ENCODE assay signal across 8 cellular contexts in genomic region chr18:80246656-80247402, GRCh38. TPM values are rescaled to one million over a fixed set of nuclear protein-coding genes. Genes with fewer than 3 reads are reported as not detected.
A peak's percentile ranks its signal among the peaks of the same experiment; 100 is the strongest.
DNase-seq lines count a peak whose midpoint lies in the region; ATAC-seq and TF ChIP-seq lines count a peak whose summit lies in the region.

No MANE protein-coding gene starts in this region.

- peak overlapping the region; percentile 74 for H3K4me3 Mint-ChIP-seq in endothelial cell (ENCODE audit: unreplicated experiment)

- no peaks in the 10 kb centered on the region for H3K27me3 ChIP-seq in PC-3 (ENCODE audit: low read length)

- peak overlapping the region; percentile 90 for H3K4me3 ChIP-seq in PC-3 (ENCODE audit: low read length)

- no peaks in the 10 kb centered on the region for H3K36me3 ChIP-seq in PC-3 (ENCODE audit: low read depth, low read length)

- H4K20me1 ChIP-seq in PC-3 (ENCODE audit: low read length) = no peaks in the 10 kb centered on the region

- BruUV-seq in PC-3 (replicated peaks; lab: Mats Ljungman, UMichigan) = no TSS peak

- intact Hi-C loops in PC-3 (cut with micrococcal nuclease) = no loop called here

- peak; percentile 67 for DNase-seq in NCI-H2227 (lab: John Stamatoyannopoulos, UW; ENCODE audit: unreplicated experiment)
- DNase-seq in NCI-H2227 treated with DMSO at 0.1 percent for 48 hours (lab: John Stamatoyannopoulos, UW) = no peak
- peak; percentile 6 for DNase-seq in PC-3
- DNase-seq in endothelial cell (ENCODE audit: low spot score) = peak; percentile 46
- peak; percentile 15 for DNase-seq in myocyte (ENCODE audit: low read depth)
- no peak for DNase-seq in HuH-7 (ENCODE audit: low spot score)
- no peak for DNase-seq in NCI-H524 treated with DMSO at 0.1 percent for 48 hours (lab: John Stamatoyannopoulos, UW)

- H3K4me1 Mint-ChIP-seq in endothelial cell (ENCODE audit: unreplicated experiment) = no peaks in the 10 kb centered on the region

- H3K79me2 ChIP-seq in PC-3 (ENCODE audit: low read length) = no peaks in the 10 kb centered on the region

- CTCF ChIA-PET in PC-3 (lab: Charles Lee) = no interaction called here

- peak; percentile 24 for ATAC-seq in HG02571 (IDR thresholded peaks at IDR 0.05; ENCODE audit: unreplicated experiment)
- peak; percentile 37 for ATAC-seq in PC-3

- H3K27ac Mint-ChIP-seq in endothelial cell (ENCODE audit: unreplicated experiment) = no peak overlapping the region

- no peaks in the 10 kb centered on the region for H3F3A ChIP-seq in PC-3 (ENCODE audit: low read length, unreplicated experiment)

- no peak for TF ChIP-seq CTCF in PC-3 (conservative IDR thresholded peaks at IDR 0.05; ENCODE audit: low read depth, low read length)
- TF ChIP-seq CTCF in endothelial cell (IDR thresholded peaks at IDR 0.05; ENCODE audit: unreplicated experiment) = no peak

- POLR2A ChIA-PET in PC-3 (lab: Charles Lee; ENCODE audit: unreplicated experiment) = no interaction called here

- H2AFZ ChIP-seq in PC-3 (ENCODE audit: low read length) = peak overlapping the region; percentile 98

- no peaks in the 10 kb centered on the region for H3K9me2 ChIP-seq in PC-3 (replicated peaks; ENCODE audit: low read length)

- no peaks in the 10 kb centered on the region for H3K36me3 Mint-ChIP-seq in endothelial cell (ENCODE audit: low read depth, unreplicated experiment)

- H3K9ac ChIP-seq in PC-3 (ENCODE audit: low read length) = peak overlapping the region; percentile 63

- no peak overlapping the region for H3K27ac ChIP-seq in PC-3 (ENCODE audit: low read length)

- H3K4me2 ChIP-seq in PC-3 (ENCODE audit: low read length) = peak overlapping the region; percentile 97

- H3K4me1 ChIP-seq in PC-3 (ENCODE audit: insufficient read depth, low read length) = peaks cover 7% of the 10 kb centered on the region

- no peaks in the 10 kb centered on the region for H3K9me3 Mint-ChIP-seq in endothelial cell (ENCODE audit: unreplicated experiment)

- H3K9me3 ChIP-seq in PC-3 (ENCODE audit: low read length) = no peaks in the 10 kb centered on the region

- peaks cover 8% of the 10 kb centered on the region for H3K27me3 Mint-ChIP-seq in endothelial cell (ENCODE audit: unreplicated experiment)

RNA-seq across cellular contexts. Expression of gene PARD6G, which starts 0.5 kb away (rescaled TPM):
- total RNA-seq in PC-3 (2014; rRNA removed) (5.1 and 5.4 TPM in 2 replicates), endothelial cell (ENCODE audit: unreplicated experiment) (10.4 TPM), myocyte (0.94 and 2.3 TPM in 2 replicates)
- 1.8 TPM for polyA plus RNA-seq in myocyte (2012)

Comparison
In these comparisons a context has a peak if more than half of its experiments do, and no peak if none do; other contexts are left out.
1. DNase-seq: peak in NCI-H2227 (single experiment), PC-3 (single experiment), endothelial cell (single experiment) and myocyte (single experiment); none in NCI-H2227 treated with DMSO at 0.1 percent for 48 hours (single experiment), HuH-7 (single experiment) and NCI-H524 treated with DMSO at 0.1 percent for 48 hours (single experiment).